ENCODE assay signal across 2 cellular contexts in the genomic region with DNA sequence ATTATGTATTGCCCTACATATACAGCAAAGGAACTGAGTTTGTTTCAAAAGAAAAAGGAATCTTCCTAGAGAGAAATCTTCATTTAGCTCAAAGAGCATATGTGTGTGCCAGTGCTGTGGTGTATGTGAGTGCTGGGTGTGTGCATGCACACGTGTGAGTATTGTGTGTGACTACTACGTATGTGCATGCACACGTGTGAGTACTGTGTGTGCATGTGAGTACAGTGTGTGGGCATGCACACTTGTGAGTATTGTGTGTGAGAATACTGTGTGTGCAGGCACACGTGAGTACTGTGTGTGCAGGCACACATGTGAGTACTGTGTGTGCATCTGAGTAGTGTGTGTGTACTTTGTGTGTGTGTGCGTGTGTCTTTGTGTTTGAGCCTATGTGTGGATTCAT.
TF ChIP-seq lines count a peak whose summit lies in the region.

No MANE protein-coding gene starts in this region.

TF ChIP-seq in GM12891, 5 proteins besides CTCF, POLR2A, EP300 and RAD21:
- no peak for TF ChIP-seq TAF1 (IDR thresholded peaks at IDR 0.05; ENCODE audit: low read depth, low read length)
- TF ChIP-seq PAX5 (IDR thresholded peaks at IDR 0.05; ENCODE audit: insufficient read depth, low read length, severe bottlenecking): no peak
- TF ChIP-seq POLR2AphosphoS5 (IDR thresholded peaks at IDR 0.05; ENCODE audit: low read depth, low read length): no peak
- TF ChIP-seq SPI1 (IDR thresholded peaks at IDR 0.05; ENCODE audit: low read depth, low read length): no peak
- TF ChIP-seq POU2F2 (IDR thresholded peaks at IDR 0.05; ENCODE audit: low read depth, low read length): no peak

TF ChIP-seq in H1, 55 proteins besides CTCF, POLR2A, EP300 and RAD21:
- TF ChIP-seq BCL11A (IDR thresholded peaks at IDR 0.05; ENCODE audit: low read depth in 2 of 2, low read length in 2 of 2) (no peak), MAFK (IDR thresholded peaks at IDR 0.05; ENCODE audit: low read depth, low read length) (no peak), FOSL1 (IDR thresholded peaks at IDR 0.05; ENCODE audit: insufficient read depth, low read depth, low read length) (no peak), TAF7 (optimal IDR thresholded peaks at IDR 0.05; ENCODE audit: borderline replicate concordance, low read depth, low read length) (no peak), EGR1 (IDR thresholded peaks at IDR 0.05; ENCODE audit: borderline replicate concordance, low read depth, low read length) (no peak), CTBP2 (IDR thresholded peaks at IDR 0.05; ENCODE audit: borderline replicate concordance, insufficient read depth, insufficient read length, low read length) (no peak), RBBP5 (IDR thresholded peaks at IDR 0.05; ENCODE audit: borderline replicate concordance, low read depth, low read length) (no peak), HDAC6 (IDR thresholded peaks at IDR 0.05; ENCODE audit: low read depth, low read length) (no peak), SIN3A (conservative IDR thresholded peaks at IDR 0.05 in 1 of 2, IDR thresholded peaks at IDR 0.05 in 1 of 2; ENCODE audit: low read depth in 1 of 2, low read length in 2 of 2) (no peak), SP1 (IDR thresholded peaks at IDR 0.05; ENCODE audit: low read depth, low read length) (no peak), HDAC2 (IDR thresholded peaks at IDR 0.05; ENCODE audit: borderline replicate concordance in 1 of 2, low read depth in 2 of 2, low read length in 2 of 2) (no peak), SIX5 (IDR thresholded peaks at IDR 0.05; ENCODE audit: low read depth, low read length) (no peak), KDM1A (IDR thresholded peaks at IDR 0.05; ENCODE audit: borderline replicate concordance, low read length) (no peak), KDM5A (IDR thresholded peaks at IDR 0.05; ENCODE audit: low read length) (no peak), RNF2 (IDR thresholded peaks at IDR 0.05; ENCODE audit: borderline replicate concordance, low read depth, low read length, missing control alignments, poor library complexity, severe bottlenecking) (no peak), TEAD4 (IDR thresholded peaks at IDR 0.05; ENCODE audit: low read depth, low read length) (no peak), SUZ12 (IDR thresholded peaks at IDR 0.05; ENCODE audit: low read length) (no peak)
- TF ChIP-seq, protein P1, sequence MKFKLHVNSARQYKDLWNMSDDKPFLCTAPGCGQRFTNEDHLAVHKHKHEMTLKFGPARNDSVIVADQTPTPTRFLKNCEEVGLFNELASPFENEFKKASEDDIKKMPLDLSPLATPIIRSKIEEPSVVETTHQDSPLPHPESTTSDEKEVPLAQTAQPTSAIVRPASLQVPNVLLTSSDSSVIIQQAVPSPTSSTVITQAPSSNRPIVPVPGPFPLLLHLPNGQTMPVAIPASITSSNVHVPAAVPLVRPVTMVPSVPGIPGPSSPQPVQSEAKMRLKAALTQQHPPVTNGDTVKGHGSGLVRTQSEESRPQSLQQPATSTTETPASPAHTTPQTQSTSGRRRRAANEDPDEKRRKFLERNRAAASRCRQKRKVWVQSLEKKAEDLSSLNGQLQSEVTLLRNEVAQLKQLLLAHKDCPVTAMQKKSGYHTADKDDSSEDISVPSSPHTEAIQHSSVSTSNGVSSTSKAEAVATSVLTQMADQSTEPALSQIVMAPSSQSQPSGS (IDR thresholded peaks at IDR 0.05; ENCODE audit: low read length): no peak
- TF ChIP-seq, protein P2, sequence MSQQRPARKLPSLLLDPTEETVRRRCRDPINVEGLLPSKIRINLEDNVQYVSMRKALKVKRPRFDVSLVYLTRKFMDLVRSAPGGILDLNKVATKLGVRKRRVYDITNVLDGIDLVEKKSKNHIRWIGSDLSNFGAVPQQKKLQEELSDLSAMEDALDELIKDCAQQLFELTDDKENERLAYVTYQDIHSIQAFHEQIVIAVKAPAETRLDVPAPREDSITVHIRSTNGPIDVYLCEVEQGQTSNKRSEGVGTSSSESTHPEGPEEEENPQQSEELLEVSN (IDR thresholded peaks at IDR 0.05): no peak
